26 cellular contexts compared by ENCODE assay signal in the genomic region with DNA sequence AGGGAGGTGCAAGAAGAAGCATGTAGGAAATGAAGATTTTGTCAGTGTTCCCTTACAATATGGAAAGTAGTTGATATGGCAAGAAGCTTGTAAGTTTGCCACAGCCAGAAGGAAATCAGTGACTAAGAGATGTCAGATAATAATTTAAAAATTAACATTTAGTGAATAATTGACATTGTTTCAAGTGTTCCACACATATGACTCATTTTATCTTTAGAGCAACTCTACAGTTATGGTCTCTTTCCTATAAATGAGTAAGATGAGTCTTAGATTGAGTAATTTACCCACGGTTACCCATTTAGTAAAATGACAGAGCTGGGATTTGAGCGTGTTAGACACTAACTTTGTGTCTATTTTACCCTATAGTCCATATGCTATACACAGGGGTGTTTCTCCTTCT.
A peak's percentile ranks its signal among the peaks of the same experiment; 100 is the strongest.
DNase-seq lines count a peak whose midpoint lies in the region; ATAC-seq, FAIRE-seq and TF ChIP-seq lines count a peak whose summit lies in the region.
"Had no signal": no experiment of that assay in that cellular context is flagged by ENCODE, and none has a peak within 500 bp of the region (broad histone marks: within the 10 kb centered on the region; RNA-seq: fewer than 3 reads in every experiment).

No MANE protein-coding gene starts in this region.

- no CpG with 5 or more reads among the region's 2 CpGs for WGBS in mesenchymal stem cell

- H3K18ac ChIP-seq in mesenchymal stem cell (ENCODE audit: low read depth in 1 of 2, low read length in 2 of 2) = no peak overlapping the region

- H3K27me3 ChIP-seq in bronchial epithelial cell (ENCODE audit: control insufficient read depth, insufficient read depth, low read length) (no peaks in the 10 kb centered on the region), dorsolateral prefrontal cortex (peaks cover 0 to 51% (median 10%) of the 10 kb centered on the region in 45 donors), mesenchymal stem cell (ENCODE audit: control insufficient read depth in 1 of 2, insufficient read depth in 1 of 2, low read length in 2 of 2) (peaks cover 0 to 5% of the 10 kb centered on the region in 2 experiments)
- H3K27me3 ChIP-seq: ascending aorta, neural progenitor cell, Peyer's patch, thyroid gland had no signal

- H3K4me3 ChIP-seq in bronchial epithelial cell (ENCODE audit: low read depth, low read length) (no peak overlapping the region), dorsolateral prefrontal cortex (no peak overlapping the region), mesenchymal stem cell (ENCODE audit: insufficient read depth in 1 of 2, low read depth in 1 of 2, low read length in 2 of 2) (no peak overlapping the region)
- H3K4me3 ChIP-seq: ascending aorta, HAP-1, neural progenitor cell, Peyer's patch, thyroid gland had no signal

- peak; percentile 65 for ATAC-seq in GM18867 (IDR thresholded peaks at IDR 0.05; ENCODE audit: unreplicated experiment)
- peak; percentile 94 for ATAC-seq in GM21447 (IDR thresholded peaks at IDR 0.05; ENCODE audit: unreplicated experiment)
- ATAC-seq in HG03135 (IDR thresholded peaks at IDR 0.05; ENCODE audit: unreplicated experiment) = peak; percentile 82
- ATAC-seq: stimulated activated effector memory CD8-positive, alpha-beta T cell treated with anti-CD3 and anti-CD28 coated beads, Interleukin-12 subunit alpha, Interleukin-12 subunit beta, amount 100 ng/mL, for 72 hours had no signal

- no peak overlapping the region for H3K23ac ChIP-seq in mesenchymal stem cell (ENCODE audit: low read length in 2 of 2)

- H3K36me3 Mint-ChIP-seq in activated T-cell treated with anti-CD3 and anti-CD28 coated beads, Interleukin-2, amount 50 U/mL, for 24 hours (ENCODE audit: low read depth) = no peaks in the 10 kb centered on the region
- H3K36me3 Mint-ChIP-seq: mesothelial cell of epicardium; neural progenitor cell; stimulated activated effector memory CD8-positive, alpha-beta T cell treated with anti-CD3 and anti-CD28 coated beads, Interleukin-12 subunit alpha, Interleukin-12 subunit beta, amount 100 ng/mL, for 72 hours had no signal

- peaks cover 11% of the 10 kb centered on the region for H3K27me3 Mint-ChIP-seq in activated T-cell treated with anti-CD3 and anti-CD28 coated beads, Interleukin-2, amount 50 U/mL, for 24 hours

- H2AFZ ChIP-seq in mesenchymal stem cell (ENCODE audit: low read depth, low read length) = no peak overlapping the region
- H2AFZ ChIP-seq: neural progenitor cell had no signal

- H3K4me3 Mint-ChIP-seq in activated T-cell treated with anti-CD3 and anti-CD28 coated beads, Interleukin-2, amount 50 U/mL, for 24 hours = no peak overlapping the region
- H3K4me3 Mint-ChIP-seq: mesothelial cell of epicardium; neural progenitor cell; stimulated activated effector memory CD8-positive, alpha-beta T cell treated with anti-CD3 and anti-CD28 coated beads, Interleukin-12 subunit alpha, Interleukin-12 subunit beta, amount 100 ng/mL, for 72 hours had no signal

- H2BK12ac ChIP-seq in mesenchymal stem cell (ENCODE audit: low read length in 2 of 2) = no peak overlapping the region

- H3K4ac ChIP-seq in mesenchymal stem cell (ENCODE audit: low read depth in 1 of 2, low read length in 2 of 2) = no peak overlapping the region

- no peak overlapping the region for H2BK5ac ChIP-seq in mesenchymal stem cell (ENCODE audit: low read depth, low read length, poor library complexity, severe bottlenecking)

- H3K9ac ChIP-seq in mesenchymal stem cell (ENCODE audit: low read length) = no peak overlapping the region
- H3K9ac ChIP-seq: KMS-11, neural progenitor cell, SK-N-SH had no signal

- peak; percentile 2 for DNase-seq in bronchial epithelial cell (ENCODE audit: low read depth)
- DNase-seq in dorsolateral prefrontal cortex = no peak
- DNase-seq in activated T-cell treated with anti-CD3 and anti-CD28 coated beads, Interleukin-2, amount 50 U/mL, for 24 hours = no peak
- DNase-seq in stimulated activated naive CD4-positive, alpha-beta T cell (lab: John Stamatoyannopoulos, UW) = no peak
- DNase-seq in mesenchymal stem cell = no peak
- DNase-seq: activated CD8-positive, alpha-beta memory T cell treated with anti-CD3 and anti-CD28 coated beads, Interleukin-2, amount 50 U/mL, for 4 hours; activated naive CD4-positive, alpha-beta T cell treated with Interleukin-2 at 50 U/mL for 16 hours; hypothalamus; kidney glomerular epithelial cell; NCI-H1092 treated with DMSO at 0.1 percent for 48 hours; NCI-H774; Peyer's patch; retina; SK-N-SH; thyroid gland had no signal

- no peak overlapping the region for H4K91ac ChIP-seq in mesenchymal stem cell (ENCODE audit: low read length)

- peaks cover 2% of the 10 kb centered on the region for H3K4me1 Mint-ChIP-seq in activated T-cell treated with anti-CD3 and anti-CD28 coated beads, Interleukin-2, amount 50 U/mL, for 24 hours (ENCODE audit: low read depth)
- H3K4me1 Mint-ChIP-seq: stimulated activated effector memory CD8-positive, alpha-beta T cell treated with anti-CD3 and anti-CD28 coated beads, Interleukin-12 subunit alpha, Interleukin-12 subunit beta, amount 100 ng/mL, for 72 hours had no signal

- FAIRE-seq in bronchial epithelial cell (lab: Jason Lieb, UNC) = no peak
- FAIRE-seq: endometrium, GM19239 had no signal

- no peak overlapping the region for H3K27ac ChIP-seq in dorsolateral prefrontal cortex
- no peak overlapping the region for H3K27ac ChIP-seq in mesenchymal stem cell (ENCODE audit: low read length, poor library complexity, severe bottlenecking)
- H3K27ac ChIP-seq: ascending aorta, KMS-11, neural progenitor cell, Peyer's patch, thyroid gland had no signal

- no peak overlapping the region for H4K8ac ChIP-seq in mesenchymal stem cell (ENCODE audit: low read length)

- H3K36me3 ChIP-seq in bronchial epithelial cell (ENCODE audit: control insufficient read depth, insufficient read depth, low read length) (no peaks in the 10 kb centered on the region), mesenchymal stem cell (ENCODE audit: control insufficient read depth in 1 of 2, insufficient read depth in 2 of 2, low read depth in 1 of 2, low read length in 2 of 2) (no peaks in the 10 kb centered on the region)
- H3K36me3 ChIP-seq: ascending aorta, HAP-1, neural progenitor cell, Peyer's patch, thyroid gland had no signal

- no peak overlapping the region for H3K14ac ChIP-seq in mesenchymal stem cell (ENCODE audit: low read length in 2 of 2)

- H3K79me1 ChIP-seq in mesenchymal stem cell (replicated peaks; ENCODE audit: low read length, poor library complexity, severe bottlenecking) = no peaks in the 10 kb centered on the region

- no peaks in the 10 kb centered on the region for H3K4me1 ChIP-seq in mesenchymal stem cell (ENCODE audit: control insufficient read depth, insufficient read depth, low read depth, low read length)
- H3K4me1 ChIP-seq: ascending aorta, HAP-1, Peyer's patch, thyroid gland had no signal

- no peak overlapping the region for H3K27ac Mint-ChIP-seq in activated T-cell treated with anti-CD3 and anti-CD28 coated beads, Interleukin-2, amount 50 U/mL, for 24 hours
- H3K27ac Mint-ChIP-seq: mesothelial cell of epicardium; neural progenitor cell; stimulated activated effector memory CD8-positive, alpha-beta T cell treated with anti-CD3 and anti-CD28 coated beads, Interleukin-12 subunit alpha, Interleukin-12 subunit beta, amount 100 ng/mL, for 72 hours had no signal

- H2AK5ac ChIP-seq in mesenchymal stem cell (ENCODE audit: low read length, severe bottlenecking) = no peak overlapping the region

- no peak overlapping the region for H3K4me2 ChIP-seq in mesenchymal stem cell (ENCODE audit: low read length, poor library complexity, severe bottlenecking)
- H3K4me2 ChIP-seq: KMS-11, neural progenitor cell, SK-N-SH had no signal

- intact Hi-C loops in dorsolateral prefrontal cortex (cut with DNase I) = no loop called here

- TF ChIP-seq CTCF in bronchial epithelial cell (IDR thresholded peaks at IDR 0.05; ENCODE audit: insufficient read depth, low read length, severe bottlenecking) (no peak), dorsolateral prefrontal cortex (IDR thresholded peaks at IDR 0.05 in 54 of 56, conservative IDR thresholded peaks at IDR 0.05 in 2 of 56; ENCODE audit: low read depth in 1 of 56, partially characterized antibody in 56 of 56) (no peak)

- no peak overlapping the region for H2BK120ac ChIP-seq in mesenchymal stem cell (ENCODE audit: low read depth, low read length)

- H2BK15ac ChIP-seq in mesenchymal stem cell (ENCODE audit: low read depth, poor library complexity, severe bottlenecking) = no peak overlapping the region

- peaks cover 4% of the 10 kb centered on the region for H3K9me3 ChIP-seq in mesenchymal stem cell (ENCODE audit: control insufficient read depth, low read length)
- H3K9me3 ChIP-seq: ascending aorta, HAP-1, Peyer's patch, SK-N-SH, thyroid gland had no signal

- peaks cover 2% of the 10 kb centered on the region for H3K9me3 Mint-ChIP-seq in activated T-cell treated with anti-CD3 and anti-CD28 coated beads, Interleukin-2, amount 50 U/mL, for 24 hours
